ENCODE assay signal across 1 cellular context in the genomic region with DNA sequence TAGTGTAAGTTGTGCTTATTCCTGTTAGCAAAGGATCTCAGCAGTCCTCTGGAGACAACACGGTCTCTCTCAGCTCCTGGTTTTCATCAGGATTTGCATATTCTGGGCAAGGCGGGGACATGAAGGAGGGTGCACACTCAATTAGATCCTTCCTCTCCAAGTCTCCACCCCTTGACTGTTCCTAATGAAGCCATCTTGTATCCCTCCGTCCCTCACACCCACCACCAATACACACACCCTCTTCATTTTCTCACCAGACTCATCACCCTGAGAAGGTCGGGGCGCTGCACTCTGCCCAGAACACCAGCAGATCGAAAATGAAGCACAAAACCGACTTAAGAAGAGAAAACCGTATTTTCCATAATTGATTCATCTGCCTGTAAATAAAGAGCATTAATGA.
TF ChIP-seq lines count a peak whose summit lies in the region.

No MANE protein-coding gene starts in this region.

TF ChIP-seq in WTC11, 78 proteins besides CTCF, POLR2A, EP300 and RAD21:
- TF ChIP-seq ZNF121 (CRISPR knock-in tag; IDR thresholded peaks at IDR 0.05), result no peak
